ENCODE assay signal across 8 cellular contexts in genomic region chr12:95574799-95575452, GRCh38. TPM values are rescaled to one million over a fixed set of nuclear protein-coding genes. Genes with fewer than 3 reads are reported as not detected.
DNase-seq lines count a peak whose midpoint lies in the region; ATAC-seq, FAIRE-seq and TF ChIP-seq lines count a peak whose summit lies in the region.

No MANE protein-coding gene starts in this region.

- FAIRE-seq in bronchial epithelial cell (lab: Jason Lieb, UNC): no peak

- POLR2A ChIA-PET in activated CD4-positive, alpha-beta memory T cell treated with anti-CD3 and anti-CD28 coated beads, Interleukin-2, amount 10 ng/mL, durations not matched to agents 7 days and 5 days (lab: Charles Lee): no interaction called here

- H3K27ac Mint-ChIP-seq in activated CD4-positive, alpha-beta memory T cell treated with anti-CD3 and anti-CD28 coated beads, Interleukin-2, amount 10 ng/mL, durations not matched to agents 7 days and 5 days: no peak overlapping the region

- H3K36me3 Mint-ChIP-seq in activated CD4-positive, alpha-beta memory T cell treated with anti-CD3 and anti-CD28 coated beads, Interleukin-2, amount 10 ng/mL, durations not matched to agents 7 days and 5 days (ENCODE audit: low read depth): no peaks in the 10 kb centered on the region

- DNase-seq in NCI-H187 treated with DMSO at 0.1 percent for 48 hours (lab: John Stamatoyannopoulos, UW): peak; percentile 29
- no peak for DNase-seq in NCI-H187 (lab: John Stamatoyannopoulos, UW)
- DNase-seq in NCI-H2081 (lab: John Stamatoyannopoulos, UW): peak; percentile 24 to 59
- peak; percentile 61 for DNase-seq in bronchial epithelial cell (ENCODE audit: low read depth)
- peak; percentile 78 for DNase-seq in medulla oblongata (ENCODE audit: extremely low spot score)
- DNase-seq in activated CD4-positive, alpha-beta memory T cell treated with anti-CD3 and anti-CD28 coated beads, Interleukin-2, amount 10 ng/mL, durations not matched to agents 7 days and 5 days: no peak
- DNase-seq in NCI-H524 treated with DMSO at 0.1 percent for 48 hours (lab: John Stamatoyannopoulos, UW): no peak

- CTCF ChIA-PET in activated CD4-positive, alpha-beta memory T cell treated with anti-CD3 and anti-CD28 coated beads, Interleukin-2, amount 10 ng/mL, durations not matched to agents 7 days and 5 days (lab: Charles Lee): no interaction called here

- ATAC-seq in GM21737 (IDR thresholded peaks at IDR 0.05; ENCODE audit: unreplicated experiment): no peak

- H3K36me3 ChIP-seq in bronchial epithelial cell (ENCODE audit: control insufficient read depth, insufficient read depth, low read length): no peaks in the 10 kb centered on the region

- peak; percentile 61 for TF ChIP-seq CTCF in bronchial epithelial cell (IDR thresholded peaks at IDR 0.05; ENCODE audit: insufficient read depth, low read length, severe bottlenecking)

- no peak overlapping the region for H3K4me3 ChIP-seq in bronchial epithelial cell (ENCODE audit: low read depth, low read length)

- peaks cover 20% of the 10 kb centered on the region for H3K27me3 Mint-ChIP-seq in activated CD4-positive, alpha-beta memory T cell treated with anti-CD3 and anti-CD28 coated beads, Interleukin-2, amount 10 ng/mL, durations not matched to agents 7 days and 5 days

- no peak overlapping the region for H3K4me3 Mint-ChIP-seq in activated CD4-positive, alpha-beta memory T cell treated with anti-CD3 and anti-CD28 coated beads, Interleukin-2, amount 10 ng/mL, durations not matched to agents 7 days and 5 days

- H3K27me3 ChIP-seq in bronchial epithelial cell (ENCODE audit: control insufficient read depth, insufficient read depth, low read length): peaks cover 4% of the 10 kb centered on the region

- H3K4me1 Mint-ChIP-seq in activated CD4-positive, alpha-beta memory T cell treated with anti-CD3 and anti-CD28 coated beads, Interleukin-2, amount 10 ng/mL, durations not matched to agents 7 days and 5 days: peaks cover 2% of the 10 kb centered on the region

- no peaks in the 10 kb centered on the region for H3K9me3 Mint-ChIP-seq in activated CD4-positive, alpha-beta memory T cell treated with anti-CD3 and anti-CD28 coated beads, Interleukin-2, amount 10 ng/mL, durations not matched to agents 7 days and 5 days

RNA-seq across cellular contexts. Expression of gene USP44, which starts 23.6 kb away (rescaled TPM):
- total RNA-seq in bronchial epithelial cell: 0.13 and 0.26 TPM in 2 replicates
- total RNA-seq in activated CD4-positive, alpha-beta memory T cell treated with anti-CD3 and anti-CD28 coated beads, Interleukin-2, amount 10 ng/mL, durations not matched to agents 7 days and 5 days: 1 to 10 TPM in 1 of 2 experiments, under 1 TPM in 1; 0.88 to 1.5 TPM

Comparison
In these comparisons a context has a peak if more than half of its experiments do, and no peak if none do; other contexts are left out.
1. DNase-seq: peak in NCI-H187 treated with DMSO at 0.1 percent for 48 hours (single experiment), NCI-H2081 (2 of 2), bronchial epithelial cell (single experiment) and medulla oblongata (single experiment); none in NCI-H187 (0 of 2), activated CD4-positive, alpha-beta memory T cell treated with anti-CD3 and anti-CD28 coated beads, Interleukin-2, amount 10 ng/mL, durations not matched to agents 7 days and 5 days (single experiment) and NCI-H524 treated with DMSO at 0.1 percent for 48 hours (single experiment).